ENCODE assay signal across 9 cellular contexts in the genomic region with DNA sequence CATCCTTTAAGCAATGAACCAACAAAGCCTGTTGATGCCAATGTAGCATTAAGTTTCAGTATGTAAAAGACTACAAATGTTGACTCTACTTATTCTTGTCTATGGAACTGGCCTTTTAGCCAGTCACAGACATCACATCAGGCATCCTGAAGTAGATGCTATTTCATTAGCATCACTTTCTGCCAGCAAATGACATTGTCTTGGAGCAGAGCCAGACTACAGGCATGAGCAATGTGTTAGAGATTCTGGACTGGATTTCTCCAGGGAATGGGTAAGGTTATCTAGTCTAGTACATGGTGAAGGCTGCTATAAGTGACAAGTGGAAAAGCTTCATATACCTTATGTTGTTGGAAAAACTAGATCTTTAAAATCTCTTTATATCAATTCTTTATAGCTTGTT.
DNase-seq lines count a peak whose midpoint lies in the region; ATAC-seq lines count a peak whose summit lies in the region.
"Had no signal": no experiment of that assay in that cellular context is flagged by ENCODE, and none has a peak within 500 bp of the region (broad histone marks: within the 10 kb centered on the region; RNA-seq: fewer than 3 reads in every experiment).

No MANE protein-coding gene starts in this region.

- ATAC-seq in GM18873 (IDR thresholded peaks at IDR 0.05; ENCODE audit: low FRiP score, unreplicated experiment), result no peak
- no peak for ATAC-seq in GM19395 (IDR thresholded peaks at IDR 0.05; ENCODE audit: unreplicated experiment)

- H3K4me1 ChIP-seq in SJCRH30, result peaks cover 35% of the 10 kb centered on the region
- H3K4me1 ChIP-seq in Karpas-422 (ENCODE audit: low read length), result no peaks in the 10 kb centered on the region

- no peak overlapping the region for H2AFZ ChIP-seq in Karpas-422 (ENCODE audit: low read length)

- H4K20me1 ChIP-seq in Karpas-422 (ENCODE audit: insufficient read depth, low read depth, low read length), result no peaks in the 10 kb centered on the region

- in situ Hi-C loops in ACHN (cut with HindIII; ENCODE audit: low pct_ligation_motif_present, low pct_unique_long_range_greater_than_20kb, low sequenced_read_pairs), result no loop called here

- H3K4me3 ChIP-seq in SJCRH30, result no peak overlapping the region
- no peak overlapping the region for H3K4me3 ChIP-seq in Karpas-422 (ENCODE audit: low read length)

- H3K4me2 ChIP-seq in Karpas-422 (ENCODE audit: low read depth, low read length, poor library complexity, severe bottlenecking), result no peak overlapping the region

- H3K36me3 ChIP-seq in SJCRH30 (peaks cover 3% of the 10 kb centered on the region; the same call in 1 of the 2 replicates), Karpas-422 (ENCODE audit: insufficient read depth, low read length) (no peaks in the 10 kb centered on the region)

- H3K27ac ChIP-seq in SJCRH30 (no peak overlapping the region), Karpas-422 (ENCODE audit: low read length) (no peak overlapping the region)
- H3K27ac ChIP-seq: HL-60 had no signal

- H3K9me2 ChIP-seq in Karpas-422 (replicated peaks; ENCODE audit: insufficient read depth, low read length), result no peaks in the 10 kb centered on the region

- no peaks in the 10 kb centered on the region for H3K27me3 ChIP-seq in SJCRH30
- no peaks in the 10 kb centered on the region for H3K27me3 ChIP-seq in Karpas-422 (ENCODE audit: low read length)

- H3K9ac ChIP-seq in Karpas-422 (ENCODE audit: low read length), result no peak overlapping the region

- DNase-seq in ACHN, result peak; percentile 11
- DNase-seq in NCI-H1417 (lab: John Stamatoyannopoulos, UW), result peak; percentile 57 to 91 (median 86)
- peak; percentile 40 to 64 for DNase-seq in SJCRH30
- DNase-seq in globus pallidus (ENCODE audit: low spot score), result peak; percentile 79
- DNase-seq in Karpas-422, result no peak
- DNase-seq in KG1 (lab: John Stamatoyannopoulos, UW), result no peak

- peaks cover 3% of the 10 kb centered on the region; the same call in 1 of the 2 replicates for H3K9me3 ChIP-seq in SJCRH30 (replicated peaks)
- H3K9me3 ChIP-seq in Karpas-422 (ENCODE audit: low read length), result no peaks in the 10 kb centered on the region

- H3K79me2 ChIP-seq in Karpas-422 (ENCODE audit: low read length), result no peaks in the 10 kb centered on the region

Comparison
In these comparisons a context has a peak if more than half of its experiments do, and no peak if none do; other contexts are left out.
1. DNase-seq: peak in ACHN (single experiment), NCI-H1417 (3 of 3), SJCRH30 (2 of 2) and globus pallidus (single experiment); none in Karpas-422 (single experiment) and KG1 (single experiment).